7 cellular contexts compared by ENCODE assay signal in the genomic region with DNA sequence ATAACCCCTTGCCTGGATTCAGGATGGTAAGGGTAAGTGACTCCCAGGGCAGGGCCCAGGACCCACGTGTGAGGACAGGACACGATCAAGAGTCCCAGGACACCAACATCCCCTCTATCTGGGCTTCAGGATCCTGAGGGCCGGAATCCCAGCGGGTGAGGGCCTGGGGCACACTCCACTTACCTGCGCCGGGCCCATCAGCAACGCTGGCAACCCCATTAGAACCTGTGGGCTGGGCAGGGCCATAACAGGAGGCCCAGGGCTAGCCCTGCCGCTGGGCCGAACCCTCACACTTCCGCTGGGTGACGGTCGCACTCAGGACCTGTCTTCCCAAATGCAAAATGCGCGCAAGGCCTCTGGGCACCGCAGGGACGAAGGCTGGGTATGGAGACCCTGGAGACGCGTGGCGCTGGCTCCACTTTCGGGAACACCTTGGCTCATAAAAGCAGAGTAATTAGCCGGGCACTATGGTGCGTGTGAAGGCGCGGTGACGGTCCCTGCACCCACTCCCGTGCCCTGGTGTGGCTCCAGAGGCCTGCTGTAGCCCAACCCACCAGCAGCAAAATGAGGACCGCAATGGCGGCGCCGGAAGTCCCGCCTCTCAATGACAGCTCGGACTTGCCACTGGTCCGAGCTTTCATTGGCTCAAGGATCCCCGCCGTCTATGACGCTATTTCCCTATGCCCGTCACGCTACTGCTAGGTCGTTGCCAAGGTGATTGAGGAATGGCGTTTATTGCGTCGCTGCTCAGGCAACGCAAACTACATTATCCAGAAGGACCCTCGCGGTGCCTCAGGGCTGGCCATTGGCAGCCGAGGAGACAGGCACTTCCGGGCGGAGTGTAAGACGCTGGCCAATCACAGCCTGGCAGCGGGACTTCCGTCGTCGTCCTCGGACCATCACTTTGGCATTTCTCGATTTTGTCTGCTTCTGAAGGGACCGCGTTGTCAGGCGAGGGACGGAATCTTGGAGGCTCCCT. TPM values are rescaled to one million over a fixed set of nuclear protein-coding genes. Genes with fewer than 3 reads are reported as not detected.
DNase-seq lines count a peak whose midpoint lies in the region; ATAC-seq lines count a peak whose summit lies in the region.

A gene (minus strand): TSS at position 578 of the 979 bp plus-strand sequence. CDS start 332 bp downstream, at position 246.

- H3K36me3 ChIP-seq in esophagus (ENCODE audit: control insufficient read depth in 2 of 2, insufficient read depth in 2 of 2, low read length in 1 of 2) (peaks cover 8 to 11% of the 10 kb centered on the region in 2 donors), mucosa of stomach (ENCODE audit: control insufficient read depth, insufficient read depth, low read length) (peaks cover 4% of the 10 kb centered on the region)

- peaks cover 0 to 4% of the 10 kb centered on the region in 2 donors for H3K27me3 ChIP-seq in esophagus (ENCODE audit: control insufficient read depth in 1 of 2, insufficient read depth in 2 of 2, low read length in 2 of 2)
- no peaks in the 10 kb centered on the region for H3K27me3 ChIP-seq in mucosa of stomach (ENCODE audit: control insufficient read depth, insufficient read depth, low read length)

- H3K9me3 Mint-ChIP-seq in activated T-cell treated with anti-CD3 and anti-CD28 coated beads, Interleukin-2, amount 50 U/mL, for 24 hours = peaks cover 50% of the 10 kb centered on the region

- peak within 1 kb of the TSS; percentile 96 for H3K27ac Mint-ChIP-seq in activated T-cell treated with anti-CD3 and anti-CD28 coated beads, Interleukin-2, amount 50 U/mL, for 24 hours

- H3K4me1 Mint-ChIP-seq in activated T-cell treated with anti-CD3 and anti-CD28 coated beads, Interleukin-2, amount 50 U/mL, for 24 hours (ENCODE audit: low read depth) = peaks cover 30% of the 10 kb centered on the region

- peak within 1 kb of the TSS; percentile 30 for H3K9ac ChIP-seq in mucosa of stomach (ENCODE audit: low read length)

- H3K9me3 ChIP-seq in esophagus (ENCODE audit: control insufficient read depth in 2 of 2, insufficient read depth in 1 of 2, low read depth in 1 of 2, low read length in 1 of 2) (peaks cover 12 to 30% of the 10 kb centered on the region in 2 donors), mucosa of stomach (ENCODE audit: control insufficient read depth, low read length) (peaks cover 14% of the 10 kb centered on the region)

- H3K27me3 Mint-ChIP-seq in activated T-cell treated with anti-CD3 and anti-CD28 coated beads, Interleukin-2, amount 50 U/mL, for 24 hours = no peaks in the 10 kb centered on the region

- H3K4me3 ChIP-seq in esophagus (ENCODE audit: low read depth in 1 of 2, low read length in 2 of 2) (peak within 1 kb of the TSS; percentile 67 to 69), mucosa of stomach (ENCODE audit: low read length) (peak within 1 kb of the TSS; percentile 52)

- H3K36me3 Mint-ChIP-seq in activated T-cell treated with anti-CD3 and anti-CD28 coated beads, Interleukin-2, amount 50 U/mL, for 24 hours (ENCODE audit: low read depth) = peaks cover 54% of the 10 kb centered on the region

- H3K4me3 Mint-ChIP-seq in activated T-cell treated with anti-CD3 and anti-CD28 coated beads, Interleukin-2, amount 50 U/mL, for 24 hours = peak within 1 kb of the TSS; percentile 87

- peaks cover 4 to 10% of the 10 kb centered on the region in 2 donors for H3K4me1 ChIP-seq in esophagus (ENCODE audit: control insufficient read depth in 2 of 2, insufficient read depth in 2 of 2, low read length in 1 of 2)
- H3K4me1 ChIP-seq in mucosa of stomach (ENCODE audit: control insufficient read depth, insufficient read depth, low read length) = peaks cover 12% of the 10 kb centered on the region

- peak within 1 kb of the TSS; percentile 39 to 81 for H3K27ac ChIP-seq in esophagus (ENCODE audit: low read depth in 2 of 2, low read length in 1 of 2)

- peak; percentile 94 for ATAC-seq in GM18868 (IDR thresholded peaks at IDR 0.05; ENCODE audit: unreplicated experiment)
- peak; percentile 95 for ATAC-seq in HG03097 (IDR thresholded peaks at IDR 0.05; ENCODE audit: low FRiP score, unreplicated experiment)

- 9 to 11% methylated on average over 59 of the region's 59 CpGs for WGBS in esophagus, 2 donors

- DNase-seq in NCI-H774 (lab: John Stamatoyannopoulos, UW) = peak; percentile 88
- peak; percentile 93 for DNase-seq in activated T-cell treated with anti-CD3 and anti-CD28 coated beads, Interleukin-2, amount 50 U/mL, for 24 hours
- DNase-seq in stimulated activated CD8-positive, alpha-beta memory T cell treated with anti-CD3 and anti-CD28 coated beads, Interleukin-4, amount 100 ng/mL, for 24 hours (ENCODE audit: low read depth) = peak; percentile 89

RNA-seq across cellular contexts. Expression of the gene that starts here (rescaled TPM):
- under 1 TPM; 0.83 to 0.89 TPM for polyA plus RNA-seq in esophagus

Comparison
In these comparisons a context has a peak if more than half of its experiments do, and no peak if none do; other contexts are left out.
1. Peak in every context shown above with its lines: DNase-seq, ATAC-seq, H3K4me3 ChIP-seq and H3K27ac ChIP-seq.